ENCODE assay signal across 18 cellular contexts in the genomic region with DNA sequence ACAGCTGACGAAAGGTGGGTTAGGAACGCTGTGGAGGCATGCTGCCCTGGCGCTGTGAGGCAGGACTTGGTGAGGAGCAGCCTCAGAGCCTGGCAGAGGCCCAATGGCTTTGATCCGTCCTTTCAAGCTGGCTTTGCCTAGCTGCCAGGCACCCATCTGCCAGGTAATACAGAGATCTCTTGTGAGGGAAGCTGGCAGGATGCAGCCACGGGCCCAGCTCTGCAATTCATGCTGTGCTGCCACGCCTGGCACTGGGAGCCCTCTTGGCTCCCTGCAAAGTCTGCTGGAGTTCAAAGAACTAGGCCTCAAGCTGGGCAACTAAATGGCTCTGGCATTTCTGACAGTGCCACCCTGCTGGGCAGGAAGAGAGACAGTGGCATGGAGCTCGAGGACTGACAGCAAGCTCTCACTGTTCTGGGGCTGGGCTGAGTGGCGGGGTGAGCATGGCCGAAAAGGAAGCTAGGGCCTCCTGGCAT. TPM values are rescaled to one million over a fixed set of nuclear protein-coding genes. Genes with fewer than 3 reads are reported as not detected.
DNase-seq lines count a peak whose midpoint lies in the region; ATAC-seq and TF ChIP-seq lines count a peak whose summit lies in the region.
"Had no signal": no experiment of that assay in that cellular context is flagged by ENCODE, and none has a peak within 500 bp of the region (broad histone marks: within the 10 kb centered on the region; RNA-seq: fewer than 3 reads in every experiment).

No MANE protein-coding gene starts in this region.

- H3K9me3 ChIP-seq in endodermal cell (ENCODE audit: control insufficient read depth, low read length), result peaks cover 8% of the 10 kb centered on the region
- no peaks in the 10 kb centered on the region for H3K9me3 ChIP-seq in vagina
- no peaks in the 10 kb centered on the region for H3K9me3 ChIP-seq in T-helper 17 cell (ENCODE audit: control insufficient read depth, low read length, poor library complexity, severe bottlenecking)
- H3K9me3 ChIP-seq in adrenal gland (replicated peaks in 1 of 3), result peaks cover 0 to 5% (median 0%) of the 10 kb centered on the region in 3 donors
- H3K9me3 ChIP-seq in spleen, result peaks cover 0 to 21% (median 10%) of the 10 kb centered on the region in 8 donors
- H3K9me3 ChIP-seq: HAP-1 had no signal

- no peak for ATAC-seq in T-helper 17 cell
- ATAC-seq: T-cell had no signal

- H3K4me3 Mint-ChIP-seq in endodermal cell (no peak overlapping the region), T-helper 17 cell (no peak overlapping the region)
- H3K4me3 Mint-ChIP-seq: mesothelial cell of epicardium, nephron progenitor cell, T-cell had no signal

- H3K27ac Mint-ChIP-seq in endodermal cell (no peak overlapping the region), T-helper 17 cell (no peak overlapping the region)
- H3K27ac Mint-ChIP-seq: mesothelial cell of epicardium, nephron progenitor cell, T-cell had no signal

- no peaks in the 10 kb centered on the region for H3K36me3 Mint-ChIP-seq in endodermal cell (ENCODE audit: low read depth)
- peaks cover 7% of the 10 kb centered on the region for H3K36me3 Mint-ChIP-seq in T-helper 17 cell (ENCODE audit: low read depth)
- H3K36me3 Mint-ChIP-seq: mesothelial cell of epicardium, T-cell had no signal

- intact Hi-C loops in vagina (cut with DNase I), result no loop called here
- intact Hi-C loops in adrenal gland (cut with DNase I), result no loop called here
- intact Hi-C loops in spleen (cut with DNase I; ENCODE audit: low total_unique reads), result no loop called here

- peaks cover 56% of the 10 kb centered on the region for H3K27me3 Mint-ChIP-seq in endodermal cell (ENCODE audit: insufficient read depth)
- H3K27me3 Mint-ChIP-seq in T-helper 17 cell, result peaks cover 65% of the 10 kb centered on the region

- H3K36me3 ChIP-seq in endodermal cell (ENCODE audit: control insufficient read depth, insufficient read depth, low read length) (no peaks in the 10 kb centered on the region), vagina (no peaks in the 10 kb centered on the region), adrenal gland (replicated peaks in 1 of 2) (no peaks in the 10 kb centered on the region), spleen (no peaks in the 10 kb centered on the region)
- H3K36me3 ChIP-seq: HAP-1 had no signal

- H3K9me3 Mint-ChIP-seq in endodermal cell, result peaks cover 11% of the 10 kb centered on the region

- H3K27ac ChIP-seq in endodermal cell (ENCODE audit: low read depth, low read length), result no peak overlapping the region
- H3K27ac ChIP-seq in vagina, result no peak overlapping the region
- H3K27ac ChIP-seq in adrenal gland, result no peak overlapping the region
- no peak overlapping the region for H3K27ac ChIP-seq in spleen
- H3K27ac ChIP-seq: C4-2B had no signal

- H3K4me3 ChIP-seq in endodermal cell (ENCODE audit: low read length) (no peak overlapping the region), vagina (no peak overlapping the region), adrenal gland (no peak overlapping the region), spleen (no peak overlapping the region)
- H3K4me3 ChIP-seq: HAP-1 had no signal

- H3K27me3 ChIP-seq in endodermal cell (ENCODE audit: control insufficient read depth, insufficient read depth, low read length, poor library complexity, severe bottlenecking), result peaks cover 32% of the 10 kb centered on the region
- no peaks in the 10 kb centered on the region for H3K27me3 ChIP-seq in vagina
- no peaks in the 10 kb centered on the region for H3K27me3 ChIP-seq in adrenal gland
- H3K27me3 ChIP-seq in spleen (replicated peaks in 1 of 7), result peaks cover 0 to 39% (median 0%) of the 10 kb centered on the region in 7 donors

- H3K4me1 ChIP-seq in endodermal cell (ENCODE audit: control insufficient read depth, insufficient read depth, low read length) (no peaks in the 10 kb centered on the region), vagina (no peaks in the 10 kb centered on the region), adrenal gland (replicated peaks in 1 of 2) (no peaks in the 10 kb centered on the region), spleen (no peaks in the 10 kb centered on the region)
- H3K4me1 ChIP-seq: HAP-1 had no signal

- no peak overlapping the region for H3K9ac ChIP-seq in endodermal cell (ENCODE audit: extremely low read depth, low read length, poor library complexity, severe bottlenecking)

- 86% methylated on average over 6 to 9 of the region's 9 CpGs for WGBS in endodermal cell (ENCODE audit: insufficient coverage in 1 of 2, insufficient read length in 1 of 2), 2 experiments
- 71 to 84% (median 76%) methylated on average over 7 to 9 of the region's 9 CpGs for WGBS in adrenal gland, 4 donors
- 49 to 77% (median 61%) methylated on average over 7 to 9 of the region's 9 CpGs for WGBS in spleen, 5 donors

- TF ChIP-seq POLR2A in vagina (IDR thresholded peaks at IDR 0.05) (no peak), adrenal gland (IDR thresholded peaks at IDR 0.05) (no peak), spleen (IDR thresholded peaks at IDR 0.05) (no peak)

- no peak for TF ChIP-seq CTCF in endodermal cell (conservative IDR thresholded peaks at IDR 0.05)
- TF ChIP-seq CTCF in vagina (IDR thresholded peaks at IDR 0.05), result no peak
- TF ChIP-seq CTCF in adrenal gland (IDR thresholded peaks at IDR 0.05), result no peak
- no peak for TF ChIP-seq CTCF in spleen (IDR thresholded peaks at IDR 0.05 in 8 of 11, conservative IDR thresholded peaks at IDR 0.05 in 3 of 11)

- no peaks in the 10 kb centered on the region for H3K4me1 Mint-ChIP-seq in endodermal cell
- no peaks in the 10 kb centered on the region for H3K4me1 Mint-ChIP-seq in T-helper 17 cell
- H3K4me1 Mint-ChIP-seq: nephron progenitor cell had no signal

- DNase-seq in NCI-H2196 (lab: John Stamatoyannopoulos, UW; ENCODE audit: unreplicated experiment), result peak; percentile 16
- no peak for DNase-seq in NCI-H2196 treated with DMSO at 0.1 percent for 48 hours (lab: John Stamatoyannopoulos, UW; ENCODE audit: unreplicated experiment)
- DNase-seq in NCI-H2171 (lab: John Stamatoyannopoulos, UW), result peak; percentile 73
- peak; percentile 55 for DNase-seq in endodermal cell
- peak; percentile 84 to 96 for DNase-seq in vagina (ENCODE audit: extremely low spot score in 2 of 2)
- DNase-seq in T-helper 17 cell, result no peak
- no peak for DNase-seq in adrenal gland
- no peak for DNase-seq in spleen
- DNase-seq: activated CD4-positive, alpha-beta T cell treated with anti-CD3 and anti-CD28 coated beads, Interleukin-2, amount 50 U/mL, for 4 hours; activated naive CD4-positive, alpha-beta T cell; cortex of kidney; foreskin fibroblast; nephron progenitor cell; T-cell had no signal

RNA-seq across cellular contexts. Expression of a gene that starts 18.7 kb away (rescaled TPM):
- 1 to 10 TPM; 1.5 to 2.7 TPM for total RNA-seq in endodermal cell
- polyA plus RNA-seq in endodermal cell (2013, experiment 1 of 2), result 1.5 TPM
- 0.95 TPM for polyA plus RNA-seq in endodermal cell (2013, experiment 2 of 2)
- total RNA-seq in vagina, result 1.7 TPM
- under 1 TPM; 0.29 to 0.60 TPM for total RNA-seq in T-helper 17 cell
- total RNA-seq in adrenal gland, result 1 to 10 TPM in 3 of 8 donors, under 1 TPM in 5; 0.13 to 6.3 (median 0.75) TPM
- 1 to 10 TPM in 2 of 3 donors, under 1 TPM in 1; 0.59 to 5.0 (median 2.1) TPM for polyA plus RNA-seq in adrenal gland
- total RNA-seq in spleen, result 1 to 10 TPM in 4 of 7 donors, under 1 TPM in 2, not detected in 1; 0.20 to 1.6 (median 1.3) TPM
- polyA plus RNA-seq in spleen, result under 1 TPM; 0.29 to 0.52 (median 0.45) TPM
- total RNA-seq: NCI-H460 had no signal

Comparison
In these comparisons a context has a peak if more than half of its experiments do, and no peak if none do; other contexts are left out.
1. DNase-seq: peak in NCI-H2196 (single experiment), NCI-H2171 (single experiment), endodermal cell (single experiment) and vagina (2 of 2); none in NCI-H2196 treated with DMSO at 0.1 percent for 48 hours (single experiment), T-helper 17 cell (0 of 3), adrenal gland (0 of 7) and spleen (single experiment).